Comparison of ENCODE assay signal across 11 cellular contexts in the genomic region with DNA sequence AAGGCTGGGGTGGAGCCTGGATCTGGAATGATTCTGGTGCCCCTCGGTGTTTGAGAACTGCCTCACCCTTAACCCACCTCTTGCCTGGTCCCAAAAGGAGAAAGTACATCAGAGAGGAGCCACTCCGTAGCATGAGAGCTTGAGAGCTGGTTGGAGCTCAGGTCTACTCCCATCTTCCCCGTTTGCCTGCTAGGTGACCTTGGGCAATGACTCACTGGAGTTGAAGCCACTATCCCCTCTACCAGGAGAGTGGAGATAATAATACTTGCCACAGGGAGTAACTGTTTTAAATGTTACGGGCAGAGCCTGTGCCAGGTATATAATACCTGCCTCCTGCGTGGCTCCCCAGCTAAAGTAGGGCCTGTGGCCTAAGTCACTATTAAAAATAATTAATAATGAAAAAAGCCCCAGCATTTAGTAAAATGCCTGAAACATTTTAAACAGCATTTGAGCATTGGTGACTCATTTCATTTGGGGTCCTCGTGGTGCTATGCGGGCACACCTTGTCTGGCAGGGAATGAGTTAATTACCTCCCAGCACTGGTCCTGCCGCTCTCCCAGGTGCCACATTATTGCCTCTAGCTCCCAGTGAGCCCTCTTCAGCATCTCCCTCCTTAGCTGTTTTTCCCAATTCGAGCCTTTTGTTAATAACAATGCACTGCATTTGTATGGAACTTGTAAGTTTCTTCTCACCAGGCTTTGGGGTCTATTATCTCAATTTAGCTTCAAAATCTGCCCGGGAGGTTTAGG. TPM values are rescaled to one million over a fixed set of nuclear protein-coding genes. Genes with fewer than 3 reads are reported as not detected.
A peak's percentile ranks its signal among the peaks of the same experiment; 100 is the strongest.
DNase-seq lines count a peak whose midpoint lies in the region; ATAC-seq, FAIRE-seq and TF ChIP-seq lines count a peak whose summit lies in the region.
"Had no signal": no experiment of that assay in that cellular context is flagged by ENCODE, and none has a peak within 500 bp of the region (broad histone marks: within the 10 kb centered on the region; RNA-seq: fewer than 3 reads in every experiment).

No MANE protein-coding gene starts in this region.

- no peak for TF ChIP-seq EP300 in A549 (IDR thresholded peaks at IDR 0.05)

- TF ChIP-seq CTCF in A549 (IDR thresholded peaks at IDR 0.05) (no peak), foreskin fibroblast (IDR thresholded peaks at IDR 0.05; ENCODE audit: low read depth, low read length) (no peak)

- no peak overlapping the region for H3K4me3 ChIP-seq in A549
- H3K4me3 ChIP-seq in H7 (ENCODE audit: insufficient read depth, low read depth, low read length) = no peak overlapping the region
- H3K4me3 ChIP-seq in foreskin fibroblast (ENCODE audit: low read depth in 1 of 2, low read length in 2 of 2) = no peak overlapping the region
- H3K4me3 ChIP-seq: heart right ventricle had no signal

- peaks cover 99% of the 10 kb centered on the region for H3K4me1 Mint-ChIP-seq in activated CD8-positive, alpha-beta T cell treated with anti-CD3 and anti-CD28 coated beads, Interleukin-2, amount 10 ng/mL, durations not matched to agents 7 days and 5 days (ENCODE audit: low read depth)

- DNase-seq in A549 (ENCODE audit: low read depth in 1 of 2, low spot score in 1 of 2) = no peak
- peak; percentile 86 for DNase-seq in H7
- DNase-seq in activated CD8-positive, alpha-beta T cell treated with anti-CD3 and anti-CD28 coated beads, Interleukin-2, amount 10 ng/mL, durations not matched to agents 7 days and 5 days = no peak
- peak; percentile 36 to 57 for DNase-seq in foreskin fibroblast
- DNase-seq in stimulated activated CD4-positive, alpha-beta T cell treated with anti-CD3 and anti-CD28 coated beads, Interleukin-4, amount 100 ng/mL, for 1 hour = no peak
- no peak for DNase-seq in effector CD8-positive, alpha-beta T cell (lab: John Stamatoyannopoulos, UW)
- no peak for DNase-seq in Right ventricle myocardium inferior (ENCODE audit: missing footprints)
- DNase-seq: heart right ventricle, NCI-H1417 had no signal

- peak overlapping the region; percentile 97 for H3K27ac Mint-ChIP-seq in activated CD8-positive, alpha-beta T cell treated with anti-CD3 and anti-CD28 coated beads, Interleukin-2, amount 10 ng/mL, durations not matched to agents 7 days and 5 days

- FAIRE-seq in A549 (lab: Jason Lieb, UNC) = no peak
- FAIRE-seq: GM18507 had no signal

- H3K9me3 Mint-ChIP-seq in activated CD8-positive, alpha-beta T cell treated with anti-CD3 and anti-CD28 coated beads, Interleukin-2, amount 10 ng/mL, durations not matched to agents 7 days and 5 days (ENCODE audit: insufficient read depth) = peaks cover 4% of the 10 kb centered on the region

- no peak for TF ChIP-seq POLR2A in A549 (IDR thresholded peaks at IDR 0.05; ENCODE audit: low read length)

- CTCF ChIA-PET in A549 (lab: Yijun Ruan, JAX) = interaction anchor here (0.6 to 3.2 kb wide), 9 partner anchors 9 to 154 kb away, joined by 3 to 13 read pairs (median 5); no protein-coding TSS in a partner anchor
- CTCF ChIA-PET in activated CD8-positive, alpha-beta T cell treated with anti-CD3 and anti-CD28 coated beads, Interleukin-2, amount 10 ng/mL, durations not matched to agents 7 days and 5 days (lab: Charles Lee) = interaction anchor here (0.8 to 1.9 kb wide), 10 partner anchors 9 to 302 kb away, joined by 3 to 7 read pairs (median 4); no protein-coding TSS in a partner anchor

- H3K36me3 Mint-ChIP-seq in activated CD8-positive, alpha-beta T cell treated with anti-CD3 and anti-CD28 coated beads, Interleukin-2, amount 10 ng/mL, durations not matched to agents 7 days and 5 days (ENCODE audit: low read depth) = peaks cover 92% of the 10 kb centered on the region

- intact Hi-C loops in Right ventricle myocardium inferior (cut with DNase I) = no loop called here

- H3K4me3 Mint-ChIP-seq in activated CD8-positive, alpha-beta T cell treated with anti-CD3 and anti-CD28 coated beads, Interleukin-2, amount 10 ng/mL, durations not matched to agents 7 days and 5 days = peak overlapping the region; percentile 10

- POLR2A ChIA-PET in A549 (lab: Yijun Ruan, JAX) = no interaction called here
- POLR2A ChIA-PET in activated CD8-positive, alpha-beta T cell treated with anti-CD3 and anti-CD28 coated beads, Interleukin-2, amount 10 ng/mL, durations not matched to agents 7 days and 5 days (lab: Charles Lee) = interaction anchor here (0.6 to 2.3 kb wide), 10 partner anchors 9 to 197 kb away, joined by 3 to 9 read pairs (median 6); no protein-coding TSS in a partner anchor

- H3K36me3 ChIP-seq in H7 (replicated peaks; ENCODE audit: control insufficient read depth, insufficient read depth, low read length) = no peaks in the 10 kb centered on the region

- H3K4me1 ChIP-seq in A549 = peaks cover 60% of the 10 kb centered on the region

- H3K4me2 ChIP-seq in A549 = peak overlapping the region; percentile 65

- WGBS in A549 (ENCODE audit: missing lambda C conversion rate) = 50% methylated on average over 10 of the region's 10 CpGs

- H3K9me3 ChIP-seq in A549 = no peaks in the 10 kb centered on the region
- H3K9me3 ChIP-seq: heart right ventricle had no signal

- 0 out of 2 replicates have a peak, but pooled peaks cover 1% of the 10 kb centered on the region for H3K27me3 ChIP-seq in H7 (ENCODE audit: control insufficient read depth, insufficient read depth, low read length)

- peak overlapping the region; percentile 79 to 93 for H3K27ac ChIP-seq in A549

- TF ChIP-seq RAD21 in A549 (conservative IDR thresholded peaks at IDR 0.05 in 1 of 2, IDR thresholded peaks at IDR 0.05 in 1 of 2) = no peak

- ATAC-seq in A549 = peak in 1 of 2 experiments; percentile 10; a peak in 1 of 6 replicates
- ATAC-seq in activated CD8-positive, alpha-beta T cell treated with anti-CD3 and anti-CD28 coated beads, Interleukin-2, amount 10 ng/mL, durations not matched to agents 7 days and 5 days = no peak
- ATAC-seq in HG02763 (IDR thresholded peaks at IDR 0.05; ENCODE audit: unreplicated experiment) = no peak
- no peak for ATAC-seq in Right ventricle myocardium inferior

- no peaks in the 10 kb centered on the region for H3K27me3 Mint-ChIP-seq in activated CD8-positive, alpha-beta T cell treated with anti-CD3 and anti-CD28 coated beads, Interleukin-2, amount 10 ng/mL, durations not matched to agents 7 days and 5 days (ENCODE audit: low read depth)

TF ChIP-seq in A549, 52 proteins besides CTCF, POLR2A, EP300 and RAD21:
- TF ChIP-seq FOSL2 (IDR thresholded peaks at IDR 0.05) (no peak), FOSL2 (CRISPR knock-in tag; IDR thresholded peaks at IDR 0.05) (0 out of 2 replicates have a peak, but pooled peaks have one; percentile 14), ZC3H11A (IDR thresholded peaks at IDR 0.05) (no peak), ESRRA (IDR thresholded peaks at IDR 0.05; ENCODE audit: borderline replicate concordance, low read length) (peak; percentile 37; the same call in 1 of the 2 replicates)

RNA-seq across cellular contexts. Expression of a gene that starts 22.5 kb away (rescaled TPM):
- polyA plus RNA-seq in A549 (2011; rRNA removed) = 0.03 and 0.05 TPM in 2 replicates
- polyA plus RNA-seq in A549 (2012; cell fraction: cytosol; rRNA removed) = 0.09 and 0.16 TPM in 2 replicates
- 0.24 and 0.32 TPM in 2 replicates for polyA plus RNA-seq in A549 (2012; cell fraction: nucleus; rRNA removed)
- 0.10 to 0.24 TPM (median 0.15 TPM) in 3 replicates for polyA plus RNA-seq in A549 (2017; fragmentation: RNase III; extraction: RNeasy Plus Mini Kit Qiagen cat#74134 plus additional on column Dnase treatment)
- 0.04 TPM in 1 of 2 replicates, not detected in the other for polyA minus RNA-seq in A549 (2011; rRNA and poly(A)+ RNA removed)
- total RNA-seq in H7 (2014; rRNA removed; shearing (Covaris generic)) = not detected in 2 replicates
- 100 to 1,000 TPM; 107 to 114 TPM for total RNA-seq in activated CD8-positive, alpha-beta T cell treated with anti-CD3 and anti-CD28 coated beads, Interleukin-2, amount 10 ng/mL, durations not matched to agents 7 days and 5 days
- total RNA-seq in Right ventricle myocardium inferior = 7.5 TPM

Comparison
In these comparisons a context has a peak if more than half of its experiments do, and no peak if none do; other contexts are left out.
1. DNase-seq: peak in H7 (single experiment) and foreskin fibroblast (2 of 2); none in A549 (0 of 2), activated CD8-positive, alpha-beta T cell treated with anti-CD3 and anti-CD28 coated beads, Interleukin-2, amount 10 ng/mL, durations not matched to agents 7 days and 5 days (single experiment), stimulated activated CD4-positive, alpha-beta T cell treated with anti-CD3 and anti-CD28 coated beads, Interleukin-4, amount 100 ng/mL, for 1 hour (single experiment), effector CD8-positive, alpha-beta T cell (single experiment) and Right ventricle myocardium inferior (single experiment).
2. RNA of a gene that starts 22.5 kb away (total RNA-seq): 107 to 114 TPM in activated CD8-positive, alpha-beta T cell treated with anti-CD3 and anti-CD28 coated beads, Interleukin-2, amount 10 ng/mL, durations not matched to agents 7 days and 5 days; 7.5 TPM in Right ventricle myocardium inferior (single experiment) and not detected in H7; every median in the first group is over 10 times any median in the second.